20 cellular contexts compared by ENCODE assay signal in the genomic region with DNA sequence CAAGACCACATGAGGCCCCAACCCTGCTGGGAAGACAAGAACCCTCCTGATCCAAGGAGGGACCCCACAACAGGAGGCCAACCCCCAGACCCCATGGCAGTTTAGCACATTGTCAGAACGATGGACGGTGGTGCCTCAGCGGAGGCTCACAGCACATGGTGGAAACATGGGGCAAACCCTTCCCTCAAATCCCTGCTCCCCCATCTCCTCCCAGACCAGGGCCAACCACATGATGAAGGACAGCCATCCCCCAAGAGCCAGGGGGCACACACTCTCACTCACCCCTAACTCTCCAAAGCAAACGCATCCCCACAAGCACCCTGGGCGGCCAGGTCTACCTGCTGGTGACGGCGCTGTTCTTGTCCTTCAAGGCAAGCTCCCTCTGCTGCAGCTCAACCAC.
DNase-seq lines count a peak whose midpoint lies in the region; ATAC-seq, FAIRE-seq and TF ChIP-seq lines count a peak whose summit lies in the region.
"Had no signal": no experiment of that assay in that cellular context is flagged by ENCODE, and none has a peak within 500 bp of the region (broad histone marks: within the 10 kb centered on the region; RNA-seq: fewer than 3 reads in every experiment).

No MANE protein-coding gene starts in this region.

- no peak overlapping the region for H3K4me3 Mint-ChIP-seq in GM23338
- H3K4me3 Mint-ChIP-seq in astrocyte (ENCODE audit: unreplicated experiment): no peak overlapping the region
- H3K4me3 Mint-ChIP-seq: CD14-positive monocyte; CD4-positive, alpha-beta memory T cell had no signal

- H3K4me2 ChIP-seq in GM23338 (no peak overlapping the region), astrocyte (ENCODE audit: low read length) (no peak overlapping the region), neuronal stem cell (ENCODE audit: insufficient read depth, low read length, poor library complexity, severe bottlenecking) (no peak overlapping the region), GM23248 (ENCODE audit: unreplicated experiment) (no peak overlapping the region)

- no peak for TF ChIP-seq CTCF in GM23338 (conservative IDR thresholded peaks at IDR 0.05; ENCODE audit: low read depth in 2 of 2)
- TF ChIP-seq CTCF in astrocyte (IDR thresholded peaks at IDR 0.05; ENCODE audit: insufficient read depth, low read depth, low read length): no peak

- H2AFZ ChIP-seq in GM23338 (no peak overlapping the region), astrocyte (ENCODE audit: low read depth, low read length) (no peak overlapping the region), neuronal stem cell (ENCODE audit: low read length) (no peak overlapping the region), GM23248 (no peak overlapping the region)

- H2BK5ac ChIP-seq in neuronal stem cell (ENCODE audit: low read length): no peak overlapping the region

- H3K36me3 ChIP-seq in GM23338 (ENCODE audit: insufficient read depth) (no peaks in the 10 kb centered on the region), astrocyte (ENCODE audit: insufficient read depth, low read length) (no peaks in the 10 kb centered on the region), neuronal stem cell (replicated peaks in 1 of 2; ENCODE audit: control insufficient read depth in 2 of 2, insufficient read depth in 2 of 2, low read length in 2 of 2) (peaks cover 25 to 52% of the 10 kb centered on the region in 2 donors), GM23248 (ENCODE audit: low read depth) (no peaks in the 10 kb centered on the region)

- peaks cover 10% of the 10 kb centered on the region for H3K4me1 Mint-ChIP-seq in GM23338
- H3K4me1 Mint-ChIP-seq in astrocyte (ENCODE audit: low read depth, unreplicated experiment): peaks cover 8% of the 10 kb centered on the region

- WGBS in right cardiac atrium: 97% methylated on average over 7 of the region's 7 CpGs
- WGBS in neuronal stem cell (ENCODE audit: extremely low coverage in 2 of 2, insufficient read length in 2 of 2, insufficient replicate concordance in 1 of 2), 2 donors: no CpG with 5 or more reads among the region's 7 CpGs
- 98 to 100% methylated on average over 7 of the region's 7 CpGs for WGBS in GM23248 (ENCODE audit: low coverage in 1 of 2, low lambda C conversion rate in 2 of 2, missing lambda C conversion rate in 2 of 2), 2 experiments

- H3K9ac ChIP-seq in astrocyte (ENCODE audit: low read length) (no peak overlapping the region), neuronal stem cell (ENCODE audit: low read depth, low read length, poor library complexity) (no peak overlapping the region), GM23248 (no peak overlapping the region)

- H3K4me1 ChIP-seq in right cardiac atrium (ENCODE audit: control insufficient read depth, insufficient read depth, low read length) (no peaks in the 10 kb centered on the region), GM23338 (ENCODE audit: insufficient read depth) (no peaks in the 10 kb centered on the region), astrocyte (ENCODE audit: insufficient read depth, low read length) (no peaks in the 10 kb centered on the region), neuronal stem cell (ENCODE audit: control insufficient read depth in 2 of 2, insufficient read depth in 1 of 2, low read depth in 1 of 2, low read length in 2 of 2) (no peaks in the 10 kb centered on the region), GM23248 (ENCODE audit: insufficient read depth) (no peaks in the 10 kb centered on the region)
- H3K4me1 ChIP-seq: BE2C had no signal

- in situ Hi-C loops in GM23248 (cut with MboI): no loop called here

- H3K9me2 ChIP-seq in GM23338 (ENCODE audit: insufficient read depth): no peaks in the 10 kb centered on the region
- H3K9me2 ChIP-seq in GM23248 (ENCODE audit: insufficient read depth): no peaks in the 10 kb centered on the region

- H4K20me1 ChIP-seq in GM23338 (replicated peaks; ENCODE audit: insufficient read depth) (peaks cover 9% of the 10 kb centered on the region), astrocyte (ENCODE audit: insufficient read depth, low read length) (peaks cover 60% of the 10 kb centered on the region), GM23248 (ENCODE audit: insufficient read depth) (no peaks in the 10 kb centered on the region)

- H3K4me3 ChIP-seq in right cardiac atrium (ENCODE audit: low read length): no peak overlapping the region
- no peak overlapping the region for H3K4me3 ChIP-seq in GM23338
- no peak overlapping the region for H3K4me3 ChIP-seq in astrocyte (ENCODE audit: insufficient read depth, low read depth, low read length)
- H3K4me3 ChIP-seq in neuronal stem cell (ENCODE audit: low read length in 2 of 2): no peak overlapping the region
- H3K4me3 ChIP-seq in GM23248: no peak overlapping the region

- no peak overlapping the region for H4K91ac ChIP-seq in neuronal stem cell (ENCODE audit: low read depth, low read length, poor library complexity)

- peaks cover 15% of the 10 kb centered on the region for H3K36me3 Mint-ChIP-seq in GM23338 (ENCODE audit: low read depth)
- peaks cover 14% of the 10 kb centered on the region for H3K36me3 Mint-ChIP-seq in astrocyte (ENCODE audit: low read depth, unreplicated experiment)

- H3K14ac ChIP-seq in neuronal stem cell (ENCODE audit: low read length): no peak overlapping the region

- H3K9me3 ChIP-seq in right cardiac atrium (ENCODE audit: control insufficient read depth, low read length) (no peaks in the 10 kb centered on the region), astrocyte (ENCODE audit: insufficient read depth, low read depth, low read length) (no peaks in the 10 kb centered on the region), neuronal stem cell (replicated peaks in 1 of 2; ENCODE audit: control insufficient read depth in 2 of 2, insufficient read depth in 1 of 2, low read depth in 1 of 2, low read length in 2 of 2) (no peaks in the 10 kb centered on the region), GM23248 (ENCODE audit: low read depth) (no peaks in the 10 kb centered on the region)
- H3K9me3 ChIP-seq: BE2C had no signal

- H3K27ac Mint-ChIP-seq in GM23338: peak overlapping the region; percentile 80
- H3K27ac Mint-ChIP-seq in astrocyte (ENCODE audit: unreplicated experiment): peak overlapping the region; percentile 31

- no peak overlapping the region for H2BK120ac ChIP-seq in neuronal stem cell (ENCODE audit: low read depth, low read length)

- DNase-seq in right cardiac atrium (peak in 2 of 3 donors; percentile 22 to 51), left ventricle myocardium superior (no peak), GM23338 (ENCODE audit: low spot score) (no peak), astrocyte (ENCODE audit: low read depth) (no peak), neuronal stem cell (ENCODE audit: low spot score) (no peak), caudate nucleus (lab: John Stamatoyannopoulos, UW) (no peak), NOMO-1 treated with dmso at 0.1 percent for 144 hours (lab: John Stamatoyannopoulos, UW; ENCODE audit: unreplicated experiment) (no peak), GM23248 (no peak)
- DNase-seq: ACHN; BE2C; CD4-positive, alpha-beta memory T cell; DMS153; DMS79; GDM1; GOT3 had no signal

- H3F3A ChIP-seq in GM23338 (replicated peaks; ENCODE audit: low read depth): no peaks in the 10 kb centered on the region
- no peaks in the 10 kb centered on the region for H3F3A ChIP-seq in GM23248 (ENCODE audit: insufficient read depth)

- ATAC-seq in right cardiac atrium: no peak
- no peak for ATAC-seq in left ventricle myocardium superior
- no peak for ATAC-seq in GM23338

- peaks cover 5% of the 10 kb centered on the region for H3K79me1 ChIP-seq in neuronal stem cell (ENCODE audit: low read depth, low read length)

- no peaks in the 10 kb centered on the region for H3K27me3 ChIP-seq in right cardiac atrium (ENCODE audit: control insufficient read depth, insufficient read depth)
- no peaks in the 10 kb centered on the region for H3K27me3 ChIP-seq in GM23338 (ENCODE audit: insufficient read depth)
- H3K27me3 ChIP-seq in astrocyte (ENCODE audit: insufficient read depth, low read length): no peaks in the 10 kb centered on the region
- H3K27me3 ChIP-seq in neuronal stem cell (ENCODE audit: control insufficient read depth in 3 of 3, insufficient read depth in 3 of 3, low read depth in 1 of 3, low read length in 3 of 3): no peaks in the 10 kb centered on the region
- no peaks in the 10 kb centered on the region for H3K27me3 ChIP-seq in GM23248 (replicated peaks; ENCODE audit: insufficient read depth)
- H3K27me3 ChIP-seq: BE2C had no signal

- no peak overlapping the region for H2AK5ac ChIP-seq in neuronal stem cell (ENCODE audit: low read depth, low read length)

- no peak overlapping the region for H3K27ac ChIP-seq in right cardiac atrium (ENCODE audit: low read length)
- H3K27ac ChIP-seq in GM23338 (ENCODE audit: low read depth): no peak overlapping the region
- no peak overlapping the region for H3K27ac ChIP-seq in astrocyte (ENCODE audit: low read depth, low read length)
- H3K27ac ChIP-seq in neuronal stem cell (replicated peaks; ENCODE audit: low read length): no peak overlapping the region
- H3K27ac ChIP-seq in caudate nucleus (ENCODE audit: low read depth, low read length): no peak overlapping the region
- H3K27ac ChIP-seq in GM23248: no peak overlapping the region

- H2BK12ac ChIP-seq in neuronal stem cell (ENCODE audit: low read length): no peak overlapping the region

- H3K27me3 Mint-ChIP-seq in GM23338 (ENCODE audit: insufficient read depth, low read depth, poor library complexity): peaks cover 12% of the 10 kb centered on the region
- no peaks in the 10 kb centered on the region for H3K27me3 Mint-ChIP-seq in astrocyte (ENCODE audit: low read depth, unreplicated experiment)
- H3K27me3 Mint-ChIP-seq: CD4-positive, alpha-beta memory T cell had no signal

- no peak overlapping the region for H3K4ac ChIP-seq in neuronal stem cell (ENCODE audit: low read length)

- H4K8ac ChIP-seq in neuronal stem cell (ENCODE audit: low read depth, low read length): no peak overlapping the region

- FAIRE-seq in astrocyte (lab: Jason Lieb, UNC): no peak
- FAIRE-seq: A204.1, GM12892, GM18507, HTR-8/SVneo had no signal

- no peak overlapping the region for H2BK15ac ChIP-seq in neuronal stem cell (ENCODE audit: low read length)

- H3K79me2 ChIP-seq in GM23338 (replicated peaks; ENCODE audit: insufficient read depth) (peaks cover 16% of the 10 kb centered on the region), astrocyte (ENCODE audit: insufficient read depth, low read length) (peaks cover 4% of the 10 kb centered on the region), GM23248 (ENCODE audit: insufficient read depth) (no peaks in the 10 kb centered on the region)

- intact Hi-C loops in right cardiac atrium (cut with DNase I): no loop called here
- intact Hi-C loops in left ventricle myocardium superior (cut with micrococcal nuclease): no loop called here

- H3K9me3 Mint-ChIP-seq in GM23338: no peaks in the 10 kb centered on the region
- no peaks in the 10 kb centered on the region for H3K9me3 Mint-ChIP-seq in astrocyte (ENCODE audit: unreplicated experiment)
- H3K9me3 Mint-ChIP-seq: CD14-positive monocyte; CD4-positive, alpha-beta memory T cell had no signal

- H3K23ac ChIP-seq in neuronal stem cell (ENCODE audit: low read depth, low read length, poor library complexity): peak overlapping the region; percentile 45

- no peak overlapping the region for H3K18ac ChIP-seq in neuronal stem cell (ENCODE audit: low read length)

TF ChIP-seq in GM23338, 12 proteins besides CTCF, POLR2A, EP300 and RAD21 (continues in another document):
- TF ChIP-seq JUNB (IDR thresholded peaks at IDR 0.05; ENCODE audit: unreplicated experiment): no peak
- TF ChIP-seq NANOG (IDR thresholded peaks at IDR 0.05; ENCODE audit: borderline replicate concordance): no peak
- no peak for TF ChIP-seq CREB1 (CRISPR knock-in tag; IDR thresholded peaks at IDR 0.05; ENCODE audit: low read depth)

Comparison
In these comparisons a context has a peak if more than half of its experiments do, and no peak if none do; other contexts are left out.
1. DNase-seq: peak in right cardiac atrium (2 of 3); none in left ventricle myocardium superior (single experiment), GM23338 (single experiment), astrocyte (single experiment), neuronal stem cell (single experiment), caudate nucleus (0 of 61), NOMO-1 treated with dmso at 0.1 percent for 144 hours (single experiment) and GM23248 (single experiment).